16 cellular contexts compared by ENCODE assay signal in the genomic region with DNA sequence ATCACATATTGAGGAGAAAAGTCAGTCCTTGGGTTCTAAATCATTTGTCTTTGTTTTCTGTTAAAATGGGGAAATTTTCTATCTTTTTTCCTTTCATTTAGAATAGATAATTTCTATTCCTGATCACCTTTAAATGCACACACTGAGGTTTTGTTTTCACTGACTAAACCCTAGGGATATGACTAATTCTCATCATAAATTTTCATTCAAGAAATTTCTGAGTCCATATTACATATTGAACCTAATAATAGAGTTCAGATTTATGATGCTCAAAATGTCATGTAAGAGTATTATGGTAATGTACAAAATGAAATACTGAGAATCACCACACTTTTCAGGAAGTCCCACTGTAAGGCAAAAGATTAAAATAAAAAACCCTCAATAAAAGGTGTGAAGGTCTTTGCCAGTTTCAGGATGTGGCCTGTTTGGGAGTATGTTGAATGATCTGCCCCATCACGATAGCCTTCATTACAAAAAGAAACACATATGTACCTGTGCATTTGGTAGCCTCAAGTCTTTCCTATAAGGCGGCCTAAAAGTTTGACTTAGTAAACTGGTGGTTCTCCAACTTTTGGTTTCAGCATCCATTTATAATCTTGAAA. TPM values are rescaled to one million over a fixed set of nuclear protein-coding genes. Genes with fewer than 3 reads are reported as not detected.
DNase-seq lines count a peak whose midpoint lies in the region; ATAC-seq and TF ChIP-seq lines count a peak whose summit lies in the region.
"Had no signal": no experiment of that assay in that cellular context is flagged by ENCODE, and none has a peak within 500 bp of the region (broad histone marks: within the 10 kb centered on the region; RNA-seq: fewer than 3 reads in every experiment).

No MANE protein-coding gene starts in this region.

- CTCF ChIA-PET in CD4-positive, alpha-beta T cell (lab: Charles Lee), result interaction anchor here (0.8 to 3.3 kb wide), 9 partner anchors 11 to 89 kb away, joined by 3 to 16 read pairs (median 4); no protein-coding TSS in a partner anchor

- H3K9me3 ChIP-seq in CD4-positive, alpha-beta T cell (ENCODE audit: control insufficient read depth, low read length), result no peaks in the 10 kb centered on the region
- H3K9me3 ChIP-seq in aorta (ENCODE audit: control insufficient read depth, low read length), result no peaks in the 10 kb centered on the region
- H3K9me3 ChIP-seq: thoracic aorta had no signal

- H3K4me1 Mint-ChIP-seq in CD4-positive, alpha-beta T cell (ENCODE audit: low read depth), result peaks cover 93% of the 10 kb centered on the region
- peaks cover 73% of the 10 kb centered on the region for H3K4me1 Mint-ChIP-seq in activated T-helper 2 cell treated with anti-CD3 and anti-CD28 coated beads, Interferon-gamma antibody, Interleukin-2, Interleukin-4, amounts not matched to agents 10 μg/mL and 5 μg/mL and 100 μg/mL, durations not matched to agents 14 hours and 24 hours and 36 hours (ENCODE audit: low read depth)

- no peak for DNase-seq in CD4-positive, alpha-beta T cell
- no peak for DNase-seq in activated T-helper 2 cell treated with anti-CD3 and anti-CD28 coated beads, Interferon-gamma antibody, Interleukin-2, Interleukin-4, amounts not matched to agents 10 μg/mL and 5 μg/mL and 100 μg/mL, durations not matched to agents 14 hours and 24 hours and 36 hours (ENCODE audit: low spot score)
- no peak for DNase-seq in aorta
- DNase-seq in NCI-H526 treated with DMSO at 0.1 percent for 48 hours (lab: John Stamatoyannopoulos, UW), result no peak
- no peak for DNase-seq in cortex of kidney (lab: John Stamatoyannopoulos, UW)
- DNase-seq: head of caudate nucleus, left colon, NCI-H2171 had no signal

- TF ChIP-seq CTCF in CD4-positive, alpha-beta T cell (IDR thresholded peaks at IDR 0.05), result no peak

- no peak for ATAC-seq in CD4-positive, alpha-beta T cell (ENCODE audit: poor library complexity)
- ATAC-seq in GM18868 (IDR thresholded peaks at IDR 0.05; ENCODE audit: unreplicated experiment) (peak; percentile 13), HG03378 (IDR thresholded peaks at IDR 0.05; ENCODE audit: unreplicated experiment) (peak; percentile 26), aorta (ENCODE audit: low FRiP score) (no peak), HG03159 (IDR thresholded peaks at IDR 0.05; ENCODE audit: unreplicated experiment) (no peak)

- H3K36me3 Mint-ChIP-seq in CD4-positive, alpha-beta T cell (ENCODE audit: low read depth), result peaks cover 92% of the 10 kb centered on the region
- H3K36me3 Mint-ChIP-seq in activated T-helper 2 cell treated with anti-CD3 and anti-CD28 coated beads, Interferon-gamma antibody, Interleukin-2, Interleukin-4, amounts not matched to agents 10 μg/mL and 5 μg/mL and 100 μg/mL, durations not matched to agents 14 hours and 24 hours and 36 hours (ENCODE audit: low read depth), result peaks cover 29% of the 10 kb centered on the region

- no peaks in the 10 kb centered on the region for H3K36me3 ChIP-seq in aorta (ENCODE audit: control insufficient read depth in 1 of 2, insufficient read depth in 2 of 2, low read length in 1 of 2)
- H3K36me3 ChIP-seq: thoracic aorta had no signal

- H3K27ac ChIP-seq in CD4-positive, alpha-beta T cell (ENCODE audit: low read depth, low read length), result peak overlapping the region; percentile 89
- H3K27ac ChIP-seq in aorta (ENCODE audit: low read depth in 1 of 2, low read length in 2 of 2), result no peak overlapping the region
- H3K27ac ChIP-seq: C4-2B, epithelial cell of prostate, HL-60, thoracic aorta had no signal

- POLR2A ChIA-PET in CD4-positive, alpha-beta T cell (lab: Charles Lee), result interaction anchor here (0.6 to 14.8 kb wide), 10 partner anchors 9 to 131 kb away, joined by 3 to 216 read pairs (median 4); partner anchors contain the start of gene LEF1

- H3K27ac Mint-ChIP-seq in CD4-positive, alpha-beta T cell, result peak overlapping the region; percentile 92
- H3K27ac Mint-ChIP-seq in activated T-helper 2 cell treated with anti-CD3 and anti-CD28 coated beads, Interferon-gamma antibody, Interleukin-2, Interleukin-4, amounts not matched to agents 10 μg/mL and 5 μg/mL and 100 μg/mL, durations not matched to agents 14 hours and 24 hours and 36 hours, result peak overlapping the region; percentile 71

- no peaks in the 10 kb centered on the region for H3K9me3 Mint-ChIP-seq in CD4-positive, alpha-beta T cell
- H3K9me3 Mint-ChIP-seq in activated T-helper 2 cell treated with anti-CD3 and anti-CD28 coated beads, Interferon-gamma antibody, Interleukin-2, Interleukin-4, amounts not matched to agents 10 μg/mL and 5 μg/mL and 100 μg/mL, durations not matched to agents 14 hours and 24 hours and 36 hours, result no peaks in the 10 kb centered on the region
- H3K9me3 Mint-ChIP-seq: neural crest cell had no signal

- 93 to 96% methylated on average over 2 of the region's 2 CpGs for WGBS in aorta, 2 donors

- no peaks in the 10 kb centered on the region for H3K4me1 ChIP-seq in aorta (ENCODE audit: control insufficient read depth in 1 of 2, insufficient read depth in 2 of 2, low read length in 2 of 2)

- no peak overlapping the region for H3K4me3 ChIP-seq in aorta (ENCODE audit: low read length in 2 of 2)
- H3K4me3 ChIP-seq: thoracic aorta had no signal

- no peaks in the 10 kb centered on the region for H3K27me3 ChIP-seq in CD4-positive, alpha-beta T cell (ENCODE audit: control insufficient read depth, insufficient read depth, low read length)
- H3K27me3 ChIP-seq in aorta (ENCODE audit: control insufficient read depth in 1 of 2, insufficient read depth in 2 of 2, low read length in 1 of 2), result no peaks in the 10 kb centered on the region

- peak overlapping the region; percentile 72 for H3K4me3 Mint-ChIP-seq in CD4-positive, alpha-beta T cell
- H3K4me3 Mint-ChIP-seq in activated T-helper 2 cell treated with anti-CD3 and anti-CD28 coated beads, Interferon-gamma antibody, Interleukin-2, Interleukin-4, amounts not matched to agents 10 μg/mL and 5 μg/mL and 100 μg/mL, durations not matched to agents 14 hours and 24 hours and 36 hours (ENCODE audit: low read depth), result peak overlapping the region; percentile 30
- H3K4me3 Mint-ChIP-seq: neural crest cell had no signal

- no peaks in the 10 kb centered on the region for H3K27me3 Mint-ChIP-seq in CD4-positive, alpha-beta T cell
- no peaks in the 10 kb centered on the region for H3K27me3 Mint-ChIP-seq in activated T-helper 2 cell treated with anti-CD3 and anti-CD28 coated beads, Interferon-gamma antibody, Interleukin-2, Interleukin-4, amounts not matched to agents 10 μg/mL and 5 μg/mL and 100 μg/mL, durations not matched to agents 14 hours and 24 hours and 36 hours (ENCODE audit: low read depth)

- intact Hi-C loops in CD4-positive, alpha-beta T cell (cut with DNase I, micrococcal nuclease), result loop anchor here (5.0 to 10.0 kb wide), 2 partner anchors 46 to 67 kb away; partner anchors contain the start of gene LEF1 (in 1 of the 2)
- intact Hi-C loops in activated T-helper 2 cell treated with anti-CD3 and anti-CD28 coated beads, Interferon-gamma antibody, Interleukin-2, Interleukin-4, amounts not matched to agents 10 μg/mL and 5 μg/mL and 100 μg/mL, durations not matched to agents 14 hours and 24 hours and 36 hours (cut with micrococcal nuclease), result loop anchor here (1.0 to 5.0 kb wide), 3 partner anchors 20 to 503 kb away; partner anchors contain the start of gene RPL34
- intact Hi-C loops in aorta (cut with DNase I), result no loop called here

RNA-seq across cellular contexts. Expression of gene LEF1, which starts 49.4 kb away (rescaled TPM):
- total RNA-seq in CD4-positive, alpha-beta T cell, result 100 to 1,000 TPM; 409 to 438 TPM
- total RNA-seq in activated T-helper 2 cell treated with anti-CD3 and anti-CD28 coated beads, Interferon-gamma antibody, Interleukin-2, Interleukin-4, amounts not matched to agents 10 μg/mL and 5 μg/mL and 100 μg/mL, durations not matched to agents 14 hours and 24 hours and 36 hours, result 74.0 and 77.0 TPM in 2 replicates
- total RNA-seq in aorta, result 10 to 100 TPM in 1 of 2 donors, 1 to 10 TPM in 1; 5.8 to 19.1 TPM
- under 1 TPM; 0.15 to 0.38 TPM for polyA plus RNA-seq in aorta

Comparison
In these comparisons a context has a peak if more than half of its experiments do, and no peak if none do; other contexts are left out.
1. ATAC-seq: peak in GM18868 (single experiment) and HG03378 (single experiment); none in CD4-positive, alpha-beta T cell (single experiment), aorta (single experiment) and HG03159 (single experiment).
2. intact Hi-C loops: an anchor here in CD4-positive, alpha-beta T cell (5.0 to 10.0 kb wide) and activated T-helper 2 cell treated with anti-CD3 and anti-CD28 coated beads, Interferon-gamma antibody, Interleukin-2, Interleukin-4, amounts not matched to agents 10 μg/mL and 5 μg/mL and 100 μg/mL, durations not matched to agents 14 hours and 24 hours and 36 hours (1.0 to 5.0 kb wide); none called in aorta.